In genomic region chr12:66647034-66647691, GRCh38 we compare ENCODE assay signal across 16 cellular contexts. TPM values are rescaled to one million over a fixed set of nuclear protein-coding genes. Genes with fewer than 3 reads are reported as not detected.
A peak's percentile ranks its signal among the peaks of the same experiment; 100 is the strongest.
DNase-seq lines count a peak whose midpoint lies in the region; FAIRE-seq and TF ChIP-seq lines count a peak whose summit lies in the region.
"Had no signal": no experiment of that assay in that cellular context is flagged by ENCODE, and none has a peak within 500 bp of the region (broad histone marks: within the 10 kb centered on the region; RNA-seq: fewer than 3 reads in every experiment).

No MANE protein-coding gene starts in this region.

- H3K4me1 Mint-ChIP-seq in astrocyte (ENCODE audit: low read depth, unreplicated experiment) = peaks cover 26% of the 10 kb centered on the region
- no peaks in the 10 kb centered on the region for H3K4me1 Mint-ChIP-seq in Caco-2 (ENCODE audit: low read depth, unreplicated experiment)
- H3K4me1 Mint-ChIP-seq: activated naive CD4-positive, alpha-beta T cell treated with anti-CD3 and anti-CD28 coated beads, Interleukin-2, amount 50 U/mL, for 24 hours; T-helper 17 cell had no signal

- H3K36me3 ChIP-seq in astrocyte (ENCODE audit: insufficient read depth, low read length) (no peaks in the 10 kb centered on the region), Caco-2 (ENCODE audit: control insufficient read depth, insufficient read depth, low read length) (no peaks in the 10 kb centered on the region), uterus (no peaks in the 10 kb centered on the region)

- peak overlapping the region; percentile 74 for H3K4me2 ChIP-seq in astrocyte (ENCODE audit: low read length)

- TF ChIP-seq CTCF in AG04450 (IDR thresholded peaks at IDR 0.05; ENCODE audit: low read depth, low read length) (no peak), astrocyte (IDR thresholded peaks at IDR 0.05; ENCODE audit: insufficient read depth, low read depth, low read length) (no peak), Caco-2 (IDR thresholded peaks at IDR 0.05; ENCODE audit: insufficient read depth in 1 of 2, low read depth in 1 of 2, low read length in 1 of 2, severe bottlenecking in 1 of 2, unreplicated experiment in 1 of 2) (no peak), uterus (IDR thresholded peaks at IDR 0.05) (no peak)

- intact Hi-C loops in Caco-2 (cut with micrococcal nuclease; ENCODE audit: unreplicated experiment) = no loop called here
- intact Hi-C loops in uterus (cut with DNase I; ENCODE audit: low total_unique reads) = no loop called here

- no peaks in the 10 kb centered on the region for H4K20me1 ChIP-seq in astrocyte (ENCODE audit: insufficient read depth, low read length)

- no peaks in the 10 kb centered on the region for H3K9me3 Mint-ChIP-seq in astrocyte (ENCODE audit: unreplicated experiment)
- no peaks in the 10 kb centered on the region for H3K9me3 Mint-ChIP-seq in Caco-2 (ENCODE audit: unreplicated experiment)
- H3K9me3 Mint-ChIP-seq: activated naive CD4-positive, alpha-beta T cell treated with anti-CD3 and anti-CD28 coated beads, Interleukin-2, amount 50 U/mL, for 24 hours had no signal

- H3K27me3 ChIP-seq in AG04450 (ENCODE audit: control insufficient read depth, insufficient read depth, low read length) (peaks cover under 1% of the 10 kb centered on the region), astrocyte (ENCODE audit: insufficient read depth, low read length) (no peaks in the 10 kb centered on the region), Caco-2 (replicated peaks; ENCODE audit: control insufficient read depth, insufficient read depth, low read length) (no peaks in the 10 kb centered on the region), uterus (no peaks in the 10 kb centered on the region)

- H3K27ac Mint-ChIP-seq in astrocyte (ENCODE audit: unreplicated experiment) (peak overlapping the region; percentile 94), Caco-2 (ENCODE audit: unreplicated experiment) (no peak overlapping the region)
- H3K27ac Mint-ChIP-seq: activated CD8-positive, alpha-beta T cell treated with anti-CD3 and anti-CD28 coated beads, Interleukin-2, amount 10 ng/mL, durations not matched to agents 7 days and 5 days; activated naive CD4-positive, alpha-beta T cell treated with anti-CD3 and anti-CD28 coated beads, Interleukin-2, amount 50 U/mL, for 24 hours; T-helper 17 cell had no signal

- H3K27ac ChIP-seq in AG04450 (ENCODE audit: low read depth, low read length) = no peak overlapping the region
- H3K27ac ChIP-seq in astrocyte (ENCODE audit: low read depth, low read length) = peak overlapping the region; percentile 58
- no peak overlapping the region for H3K27ac ChIP-seq in uterus

- no peaks in the 10 kb centered on the region for H3K9me3 ChIP-seq in AG04450 (ENCODE audit: control insufficient read depth, insufficient read depth, low read length)
- H3K9me3 ChIP-seq in astrocyte (ENCODE audit: insufficient read depth, low read depth, low read length) = no peaks in the 10 kb centered on the region
- H3K9me3 ChIP-seq in Caco-2 = no peaks in the 10 kb centered on the region
- no peaks in the 10 kb centered on the region for H3K9me3 ChIP-seq in uterus

- peak; percentile 95 for FAIRE-seq in astrocyte (lab: Jason Lieb, UNC)
- FAIRE-seq: kidney had no signal

- H2AFZ ChIP-seq in astrocyte (ENCODE audit: low read depth, low read length) = no peak overlapping the region

- POLR2A ChIA-PET in AG04450 (lab: Yijun Ruan, JAX) = no interaction called here
- POLR2A ChIA-PET in HEK293T (lab: Yijun Ruan, JAX) = no interaction called here
- POLR2A ChIA-PET in Caco-2 (lab: Charles Lee) = no interaction called here

- H3K4me3 ChIP-seq in AG04450 (ENCODE audit: low read depth, low read length) (no peak overlapping the region), astrocyte (ENCODE audit: insufficient read depth, low read depth, low read length) (peak overlapping the region; percentile 22), Caco-2 (ENCODE audit: low read depth, low read length) (no peak overlapping the region), uterus (no peak overlapping the region)

- peaks cover 18% of the 10 kb centered on the region for H3K4me1 ChIP-seq in astrocyte (ENCODE audit: insufficient read depth, low read length)
- H3K4me1 ChIP-seq in Caco-2 = no peaks in the 10 kb centered on the region
- no peaks in the 10 kb centered on the region for H3K4me1 ChIP-seq in uterus

- H3K4me3 Mint-ChIP-seq in astrocyte (ENCODE audit: unreplicated experiment) = no peak overlapping the region
- no peak overlapping the region for H3K4me3 Mint-ChIP-seq in Caco-2 (ENCODE audit: unreplicated experiment)
- H3K4me3 Mint-ChIP-seq: activated CD8-positive, alpha-beta T cell treated with anti-CD3 and anti-CD28 coated beads, Interleukin-2, amount 10 ng/mL, durations not matched to agents 7 days and 5 days; activated naive CD4-positive, alpha-beta T cell treated with anti-CD3 and anti-CD28 coated beads, Interleukin-2, amount 50 U/mL, for 24 hours; T-helper 17 cell had no signal

- BruUV-seq in Caco-2 (replicated peaks; lab: Mats Ljungman, UMichigan) = no TSS peak

- H3K36me3 Mint-ChIP-seq in astrocyte (ENCODE audit: low read depth, unreplicated experiment) (no peaks in the 10 kb centered on the region), Caco-2 (ENCODE audit: insufficient read depth, unreplicated experiment) (no peaks in the 10 kb centered on the region)
- H3K36me3 Mint-ChIP-seq: activated naive CD4-positive, alpha-beta T cell treated with anti-CD3 and anti-CD28 coated beads, Interleukin-2, amount 50 U/mL, for 24 hours had no signal

- CTCF ChIA-PET in AG04450 (lab: Charles Lee) = no interaction called here
- CTCF ChIA-PET in HEK293T (lab: Yijun Ruan, JAX) = no interaction called here
- CTCF ChIA-PET in Caco-2 (lab: Charles Lee) = no interaction called here

- H3K27me3 Mint-ChIP-seq in astrocyte (ENCODE audit: low read depth, unreplicated experiment) = no peaks in the 10 kb centered on the region
- peaks cover 1% of the 10 kb centered on the region for H3K27me3 Mint-ChIP-seq in Caco-2 (ENCODE audit: insufficient read depth, unreplicated experiment)
- H3K27me3 Mint-ChIP-seq: activated naive CD4-positive, alpha-beta T cell treated with anti-CD3 and anti-CD28 coated beads, Interleukin-2, amount 50 U/mL, for 24 hours had no signal

- TF ChIP-seq POLR2A in uterus (IDR thresholded peaks at IDR 0.05) = no peak

- no peaks in the 10 kb centered on the region for H3K79me2 ChIP-seq in astrocyte (ENCODE audit: insufficient read depth, low read length)

- peak overlapping the region; percentile 54 for H3K9ac ChIP-seq in astrocyte (ENCODE audit: low read length)

- DNase-seq in AG04450 (ENCODE audit: low read depth, low spot score) = peak; percentile 87
- DNase-seq in HT1080 (ENCODE audit: low read depth) = peak; percentile 96
- DNase-seq in astrocyte (ENCODE audit: low read depth) = peak; percentile 99
- DNase-seq in iris pigment epithelial cell (ENCODE audit: low read depth) = peak; percentile 92
- DNase-seq in HUDEP-2 (lab: John Stamatoyannopoulos, UW; ENCODE audit: unreplicated experiment in 76 of 76) = no peak
- DNase-seq in HEK293T (ENCODE audit: extremely low spot score) = no peak
- no peak for DNase-seq in Caco-2
- DNase-seq in uterus = no peak
- DNase-seq: activated CD8-positive, alpha-beta T cell treated with anti-CD3 and anti-CD28 coated beads, Interleukin-2, amount 10 ng/mL, durations not matched to agents 7 days and 5 days; C1 segment of cervical spinal cord; kidney; NCI-H1694; NK-92 treated with Interleukin-12 subunit alpha and Interleukin-12 subunit beta, amount 100 ng/mL, for 24 hours; stimulated activated CD4-positive, alpha-beta T cell treated with anti-CD3 and anti-CD28 coated beads, Interleukin-2, amount 100 ng/mL, for 48 hours; T-helper 17 cell had no signal

TF ChIP-seq in HEK293T, 16 proteins besides CTCF, POLR2A, EP300 and RAD21:
- TF ChIP-seq SP1 (IDR thresholded peaks at IDR 0.05) (no peak), ELF4 (IDR thresholded peaks at IDR 0.05) (no peak), NFRKB (IDR thresholded peaks at IDR 0.05) (no peak), ZNF384 (IDR thresholded peaks at IDR 0.05) (no peak), ARNT (IDR thresholded peaks at IDR 0.05) (no peak), FOXK2 (IDR thresholded peaks at IDR 0.05) (no peak), TARDBP (IDR thresholded peaks at IDR 0.05) (no peak), FOXA1 (IDR thresholded peaks at IDR 0.05) (no peak), SUZ12 (IDR thresholded peaks at IDR 0.05) (no peak), LEF1 (IDR thresholded peaks at IDR 0.05; ENCODE audit: borderline replicate concordance) (no peak)

RNA-seq across cellular contexts. Expression of gene GRIP1, which starts 31.7 kb away (rescaled TPM):
- polyA plus RNA-seq in AG04450 (2011; rRNA removed) = not detected in 2 replicates
- not detected in 2 replicates for polyA minus RNA-seq in AG04450 (2011; rRNA and poly(A)+ RNA removed)
- total RNA-seq in HT1080 (2014; rRNA removed; shearing (Covaris generic)) = 0.37 and 1.5 TPM in 2 replicates
- polyA plus RNA-seq in HT1080 (2015; cell fraction: cytosol; rRNA removed) = 0.06 TPM in 1 of 2 replicates, not detected in the other
- polyA plus RNA-seq in HT1080 (2015; cell fraction: nucleus; rRNA removed) = 0.36 and 0.73 TPM in 2 replicates
- total RNA-seq in astrocyte = 12.6 and 16.7 TPM in 2 replicates
- total RNA-seq in Caco-2 (2022) = 0.23 and 0.70 TPM in 2 replicates
- total RNA-seq in uterus = 10 to 100 TPM in 2 of 4 donors, 1 to 10 TPM in 1, not detected in 1; 6.4 to 74.8 (median 19.2) TPM

Comparison
In these comparisons a context has a peak if more than half of its experiments do, and no peak if none do; other contexts are left out.
1. DNase-seq: peak in AG04450 (single experiment), HT1080 (single experiment), astrocyte (single experiment) and iris pigment epithelial cell (single experiment); none in HUDEP-2 (0 of 76), HEK293T (single experiment), Caco-2 (0 of 2) and uterus (0 of 2).